ENCODE assay signal across 37 cellular contexts in genomic region chr18:919078-919477, GRCh38. TPM values are rescaled to one million over a fixed set of nuclear protein-coding genes. Genes with fewer than 3 reads are reported as not detected.
"Had no signal": no experiment of that assay in that cellular context is flagged by ENCODE, and none has a peak within 500 bp of the region (broad histone marks: within the 10 kb centered on the region; RNA-seq: fewer than 3 reads in every experiment).

No MANE protein-coding gene starts in this region.

- H3K27me3 ChIP-seq: ascending aorta, breast epithelium, colonic mucosa had no signal

- ATAC-seq: activated CD4-positive, alpha-beta T cell treated with anti-CD3 and anti-CD28 coated beads for 36 hours; activated CD8-positive, alpha-beta memory T cell treated with anti-CD3 and anti-CD28 coated beads, Interleukin-2, amount 10 ng/mL, durations not matched to agents 7 days and 5 days; activated CD8-positive, alpha-beta T cell treated with anti-CD3 and anti-CD28 coated beads, Interleukin-2, amount 10 ng/mL, durations not matched to agents 7 days and 5 days; activated naive CD4-positive, alpha-beta T cell treated with anti-CD3 and anti-CD28 coated beads, Interleukin-2, amount 50 U/mL, for 72 hours; activated T-cell treated with anti-CD3 and anti-CD28 coated beads, Interleukin-2, amount 50 U/mL, for 72 hours; gastroesophageal sphincter; heart right ventricle; T-helper 17 cell had no signal

- H3K4me1 Mint-ChIP-seq: activated CD4-positive, alpha-beta T cell treated with anti-CD3 and anti-CD28 coated beads for 36 hours; activated CD4-positive, alpha-beta T cell treated with anti-CD3 and anti-CD28 coated beads, Interleukin-2, amount 10 ng/mL, durations not matched to agents 24 days and 14 days; activated naive CD4-positive, alpha-beta T cell treated with anti-CD3 and anti-CD28 coated beads, Interleukin-2, amount 10 ng/mL, durations not matched to agents 7 days and 5 days; T-helper 17 cell had no signal

- H3K4me1 ChIP-seq: ascending aorta, breast epithelium, colonic mucosa, esophagus squamous epithelium, gastroesophageal sphincter, heart right ventricle had no signal

- DNase-seq: activated CD4-positive, alpha-beta memory T cell treated with anti-CD3 and anti-CD28 coated beads for 36 hours; activated CD4-positive, alpha-beta T cell treated with anti-CD3 and anti-CD28 coated beads for 36 hours; activated CD4-positive, alpha-beta T cell treated with anti-CD3 and anti-CD28 coated beads, Interleukin-2, amount 10 ng/mL, durations not matched to agents 24 days and 14 days; activated CD4-positive, CD25-positive, alpha-beta regulatory T cell; activated CD4-positive, CD25-positive, alpha-beta regulatory T cell treated with anti-CD3 and anti-CD28 coated beads, Interleukin-2, amount 50 U/mL, for 72 hours; activated CD8-positive, alpha-beta memory T cell treated with anti-CD3 and anti-CD28 coated beads, Interleukin-2, amount 10 ng/mL, durations not matched to agents 7 days and 5 days; activated CD8-positive, alpha-beta memory T cell treated with anti-CD3 and anti-CD28 coated beads, Interleukin-2, amount 50 U/mL, for 4 hours; activated CD8-positive, alpha-beta T cell treated with anti-CD3 and anti-CD28 coated beads, Interleukin-2, amount 10 ng/mL, durations not matched to agents 7 days and 5 days; activated gamma-delta T cell; activated naive CD4-positive, alpha-beta T cell; activated naive CD4-positive, alpha-beta T cell treated with anti-CD3 and anti-CD28 coated beads, Interleukin-2, amount 10 ng/mL, durations not matched to agents 7 days and 5 days; activated naive CD8-positive, alpha-beta T cell treated with anti-CD3 and anti-CD28 coated beads, Interleukin-2, amount 10 ng/mL, durations not matched to agents 7 days and 5 days; activated T-cell treated with anti-CD3 and anti-CD28 coated beads, Interleukin-2, amount 50 U/mL, for 1 hour; activated T-cell treated with anti-CD3 and anti-CD28 coated beads, Interleukin-2, amount 50 U/mL, for 72 hours; central memory CD4-positive, alpha-beta T cell; cerebellar nuclear complex; colonic mucosa; effector CD8-positive, alpha-beta T cell; esophagus squamous epithelium; foreskin melanocyte; heart right ventricle; T-helper 1 cell; T-helper 17 cell; T1000 had no signal

- H3K4me3 ChIP-seq: ascending aorta, breast epithelium, cardiac muscle cell, colonic mucosa, esophagus squamous epithelium, gastroesophageal sphincter, heart right ventricle had no signal

- H3K4me3 Mint-ChIP-seq: activated CD4-positive, alpha-beta memory T cell treated with anti-CD3 and anti-CD28 coated beads for 36 hours; activated CD4-positive, alpha-beta T cell treated with anti-CD3 and anti-CD28 coated beads for 36 hours; activated CD4-positive, alpha-beta T cell treated with anti-CD3 and anti-CD28 coated beads, Interleukin-2, amount 10 ng/mL, durations not matched to agents 24 days and 14 days; activated CD8-positive, alpha-beta memory T cell treated with anti-CD3 and anti-CD28 coated beads, Interleukin-2, amount 10 ng/mL, durations not matched to agents 7 days and 5 days; activated CD8-positive, alpha-beta T cell treated with anti-CD3 and anti-CD28 coated beads, Interleukin-2, amount 10 ng/mL, durations not matched to agents 7 days and 5 days; activated naive CD4-positive, alpha-beta T cell treated with anti-CD3 and anti-CD28 coated beads, Interleukin-2, amount 10 ng/mL, durations not matched to agents 7 days and 5 days; activated naive CD8-positive, alpha-beta T cell treated with anti-CD3 and anti-CD28 coated beads, Interleukin-2, amount 10 ng/mL, durations not matched to agents 7 days and 5 days; activated T-cell treated with anti-CD3 and anti-CD28 coated beads, Interleukin-2, amount 50 U/mL, for 72 hours; brain; T-helper 17 cell; T-helper 2 cell treated with Interferon-gamma antibody and Interleukin-4, amounts not matched to agents 5 μg/mL and 100 μg/mL, for 36 hours had no signal

- H3K36me3 ChIP-seq: ascending aorta, breast epithelium, cardiac muscle cell, colonic mucosa, esophagus squamous epithelium, gastroesophageal sphincter, heart right ventricle had no signal

- H3K9me3 Mint-ChIP-seq: activated CD4-positive, alpha-beta memory T cell treated with anti-CD3 and anti-CD28 coated beads for 36 hours; activated CD4-positive, alpha-beta T cell treated with anti-CD3 and anti-CD28 coated beads, Interleukin-2, amount 10 ng/mL, durations not matched to agents 24 days and 14 days; activated naive CD4-positive, alpha-beta T cell treated with anti-CD3 and anti-CD28 coated beads, Interleukin-2, amount 10 ng/mL, durations not matched to agents 7 days and 5 days; activated naive CD8-positive, alpha-beta T cell treated with anti-CD3 and anti-CD28 coated beads, Interleukin-2, amount 10 ng/mL, durations not matched to agents 7 days and 5 days; brain; T-helper 2 cell treated with Interferon-gamma antibody and Interleukin-4, amounts not matched to agents 5 μg/mL and 100 μg/mL, for 36 hours had no signal

- H3K27ac Mint-ChIP-seq: activated CD4-positive, alpha-beta memory T cell treated with anti-CD3 and anti-CD28 coated beads for 36 hours; activated CD4-positive, alpha-beta T cell treated with anti-CD3 and anti-CD28 coated beads for 36 hours; activated CD4-positive, alpha-beta T cell treated with anti-CD3 and anti-CD28 coated beads, Interleukin-2, amount 10 ng/mL, durations not matched to agents 24 days and 14 days; activated CD8-positive, alpha-beta memory T cell treated with anti-CD3 and anti-CD28 coated beads, Interleukin-2, amount 10 ng/mL, durations not matched to agents 7 days and 5 days; activated CD8-positive, alpha-beta T cell treated with anti-CD3 and anti-CD28 coated beads, Interleukin-2, amount 10 ng/mL, durations not matched to agents 7 days and 5 days; activated naive CD4-positive, alpha-beta T cell treated with anti-CD3 and anti-CD28 coated beads, Interleukin-2, amount 10 ng/mL, durations not matched to agents 7 days and 5 days; activated naive CD4-positive, alpha-beta T cell treated with anti-CD3 and anti-CD28 coated beads, Interleukin-2, amount 50 U/mL, for 72 hours; activated naive CD8-positive, alpha-beta T cell treated with anti-CD3 and anti-CD28 coated beads, Interleukin-2, amount 10 ng/mL, durations not matched to agents 7 days and 5 days; activated T-cell treated with anti-CD3 and anti-CD28 coated beads, Interleukin-2, amount 50 U/mL, for 72 hours; brain; T-helper 17 cell; T-helper 2 cell treated with Interferon-gamma antibody and Interleukin-4, amounts not matched to agents 5 μg/mL and 100 μg/mL, for 36 hours had no signal

- H3K27ac ChIP-seq: ascending aorta, breast epithelium, cardiac muscle cell, colonic mucosa, epithelial cell of prostate, esophagus squamous epithelium, gastroesophageal sphincter, heart right ventricle had no signal

- H3K36me3 Mint-ChIP-seq: activated CD4-positive, alpha-beta memory T cell treated with anti-CD3 and anti-CD28 coated beads for 36 hours; activated CD8-positive, alpha-beta memory T cell treated with anti-CD3 and anti-CD28 coated beads, Interleukin-2, amount 10 ng/mL, durations not matched to agents 7 days and 5 days; activated naive CD4-positive, alpha-beta T cell treated with anti-CD3 and anti-CD28 coated beads, Interleukin-2, amount 10 ng/mL, durations not matched to agents 7 days and 5 days; activated naive CD4-positive, alpha-beta T cell treated with anti-CD3 and anti-CD28 coated beads, Interleukin-2, amount 50 U/mL, for 72 hours; activated naive CD8-positive, alpha-beta T cell treated with anti-CD3 and anti-CD28 coated beads, Interleukin-2, amount 10 ng/mL, durations not matched to agents 7 days and 5 days; brain had no signal

RNA-seq across cellular contexts. Expression of gene ADCYAP1, which starts 14.4 kb away (rescaled TPM):
- total RNA-seq: activated CD4-positive, alpha-beta memory T cell treated with anti-CD3 and anti-CD28 coated beads for 36 hours; activated CD4-positive, alpha-beta T cell treated with anti-CD3 and anti-CD28 coated beads for 36 hours; activated CD4-positive, alpha-beta T cell treated with anti-CD3 and anti-CD28 coated beads, Interleukin-2, amount 10 ng/mL, durations not matched to agents 24 days and 14 days; activated CD8-positive, alpha-beta memory T cell treated with anti-CD3 and anti-CD28 coated beads for 36 hours; activated CD8-positive, alpha-beta memory T cell treated with anti-CD3 and anti-CD28 coated beads, Interleukin-2, amount 10 ng/mL, durations not matched to agents 7 days and 5 days; activated CD8-positive, alpha-beta T cell treated with anti-CD3 and anti-CD28 coated beads, Interleukin-2, amount 10 ng/mL, durations not matched to agents 7 days and 5 days; activated naive CD4-positive, alpha-beta T cell treated with anti-CD3 and anti-CD28 coated beads, Interleukin-2, amount 50 U/mL, for 72 hours; activated naive CD8-positive, alpha-beta T cell treated with anti-CD3 and anti-CD28 coated beads, Interleukin-2, amount 10 ng/mL, durations not matched to agents 7 days and 5 days; activated T-cell treated with anti-CD3 and anti-CD28 coated beads, Interleukin-2, amount 50 U/mL, for 72 hours; ascending aorta; cardiac muscle cell; dermis microvascular lymphatic vessel endothelial cell; endothelial cell of umbilical vein; fibroblast of lung; fibroblast of villous mesenchyme; T-helper 17 cell had no signal
- polyA plus RNA-seq: cardiac muscle cell, endothelial cell of umbilical vein, fibroblast of lung had no signal
